Comparison of ENCODE assay signal across 14 cellular contexts in genomic region chr2:64192570-64193192, GRCh38. TPM values are rescaled to one million over a fixed set of nuclear protein-coding genes. Genes with fewer than 3 reads are reported as not detected.
DNase-seq lines count a peak whose midpoint lies in the region; ATAC-seq and TF ChIP-seq lines count a peak whose summit lies in the region.
"Had no signal": no experiment of that assay in that cellular context is flagged by ENCODE, and none has a peak within 500 bp of the region (broad histone marks: within the 10 kb centered on the region; RNA-seq: fewer than 3 reads in every experiment).

No MANE protein-coding gene starts in this region.

- TF ChIP-seq POLR2A in ovary (IDR thresholded peaks at IDR 0.05): no peak

- TF ChIP-seq CTCF in ovary (IDR thresholded peaks at IDR 0.05): no peak

- peaks cover 0 to 81% (median 16%) of the 10 kb centered on the region in 10 experiments; a peak in 17 of 20 replicates for H3K4me1 ChIP-seq in BLaER1 treated with 17β-estradiol and CSF1 and Interleukin-3, amounts not matched to agents 10 nM and 100 nM
- H3K4me1 ChIP-seq in ovary (ENCODE audit: insufficient read depth): peaks cover 3% of the 10 kb centered on the region

- peak overlapping the region; percentile 17 for H3K4me3 Mint-ChIP-seq in dendritic cell treated with granulocyte-macrophage colony-stimulating factor and Interleukin-4, amounts not matched to agents 40 ng/mL and 50 ng/mL, for 4 days
- H3K4me3 Mint-ChIP-seq: activated CD4-positive, alpha-beta memory T cell treated with anti-CD3 and anti-CD28 coated beads for 36 hours; activated naive CD8-positive, alpha-beta T cell had no signal

- WGBS in ovary, 3 donors: 59 to 69% (median 61%) methylated on average over 6 of the region's 6 CpGs

- peak overlapping the region; percentile 88 for H3K27ac Mint-ChIP-seq in dendritic cell treated with granulocyte-macrophage colony-stimulating factor and Interleukin-4, amounts not matched to agents 40 ng/mL and 50 ng/mL, for 4 days
- H3K27ac Mint-ChIP-seq: activated CD4-positive, alpha-beta memory T cell treated with anti-CD3 and anti-CD28 coated beads for 36 hours; activated naive CD8-positive, alpha-beta T cell had no signal

- no peaks in the 10 kb centered on the region for H3K36me3 Mint-ChIP-seq in dendritic cell treated with granulocyte-macrophage colony-stimulating factor and Interleukin-4, amounts not matched to agents 40 ng/mL and 50 ng/mL, for 4 days (ENCODE audit: low read depth)
- H3K36me3 Mint-ChIP-seq: activated CD4-positive, alpha-beta memory T cell treated with anti-CD3 and anti-CD28 coated beads for 36 hours; activated naive CD8-positive, alpha-beta T cell had no signal

- H3K27me3 ChIP-seq in BLaER1 treated with 17β-estradiol and CSF1 and Interleukin-3, amounts not matched to agents 10 nM and 100 nM: no peaks in the 10 kb centered on the region
- H3K27me3 ChIP-seq in ovary: no peaks in the 10 kb centered on the region
- H3K27me3 ChIP-seq: heart left ventricle had no signal

- ATAC-seq in HG03342 (IDR thresholded peaks at IDR 0.05; ENCODE audit: unreplicated experiment): no peak

- H3K4me1 Mint-ChIP-seq in dendritic cell treated with granulocyte-macrophage colony-stimulating factor and Interleukin-4, amounts not matched to agents 40 ng/mL and 50 ng/mL, for 4 days (ENCODE audit: low read depth): peaks cover 50% of the 10 kb centered on the region

- H3K9me3 ChIP-seq in BLaER1 treated with 17β-estradiol and CSF1 and Interleukin-3, amounts not matched to agents 10 nM and 100 nM (replicated peaks in 1 of 11): peaks cover 0 to 12% (median 0%) of the 10 kb centered on the region in 11 experiments; a peak in 1 of 22 replicates
- H3K9me3 ChIP-seq in ovary: no peaks in the 10 kb centered on the region
- H3K9me3 ChIP-seq: heart left ventricle had no signal

- no peaks in the 10 kb centered on the region for H4K20me1 ChIP-seq in BLaER1 treated with 17β-estradiol and CSF1 and Interleukin-3, amounts not matched to agents 10 nM and 100 nM

- H3K27ac ChIP-seq in BLaER1 treated with 17β-estradiol and CSF1 and Interleukin-3, amounts not matched to agents 10 nM and 100 nM: peak overlapping the region in 6 of 11 experiments; percentile 55 to 96 (median 78); a peak in 11 of 22 replicates
- H3K27ac ChIP-seq in ovary: no peak overlapping the region

- peak overlapping the region in 8 of 11 experiments; percentile 12 to 74 (median 53); a peak in 15 of 22 replicates for H3K4me2 ChIP-seq in BLaER1 treated with 17β-estradiol and CSF1 and Interleukin-3, amounts not matched to agents 10 nM and 100 nM

- H3K36me3 ChIP-seq in BLaER1 treated with 17β-estradiol and CSF1 and Interleukin-3, amounts not matched to agents 10 nM and 100 nM: no peaks in the 10 kb centered on the region
- H3K36me3 ChIP-seq in ovary: no peaks in the 10 kb centered on the region
- H3K36me3 ChIP-seq: heart left ventricle had no signal

- peak in 1 of 5 donors; percentile 24 for DNase-seq in ovary
- DNase-seq in activated effector memory CD4-positive, alpha-beta T cell treated with Interleukin-2 at 50 U/mL for 16 hours: no peak
- DNase-seq in NOMO-1 treated with dmso at 0.1 percent for 144 hours (lab: John Stamatoyannopoulos, UW; ENCODE audit: unreplicated experiment): no peak
- DNase-seq in DMS79 treated with DMSO at 0.1 percent for 48 hours (lab: John Stamatoyannopoulos, UW): no peak
- DNase-seq: activated CD4-positive, alpha-beta memory T cell treated with anti-CD3 and anti-CD28 coated beads for 36 hours; dermis blood vessel endothelial cell; heart left ventricle; mesendoderm; NCI-H1694 had no signal

- TF ChIP-seq RAD21 in Ishikawa (IDR thresholded peaks at IDR 0.05; ENCODE audit: low read depth): no peak

- intact Hi-C loops in dendritic cell treated with granulocyte-macrophage colony-stimulating factor and Interleukin-4, amounts not matched to agents 40 ng/mL and 50 ng/mL, for 4 days (cut with micrococcal nuclease): loop anchor here (1.0 to 5.0 kb wide), 2 partner anchors 12 to 50 kb away; partner anchors contain the start of gene PELI1
- intact Hi-C loops in ovary (cut with DNase I): no loop called here

- peak overlapping the region in 2 of 10 experiments; percentile 7 to 11; a peak in 2 of 20 replicates for H3K4me3 ChIP-seq in BLaER1 treated with 17β-estradiol and CSF1 and Interleukin-3, amounts not matched to agents 10 nM and 100 nM
- H3K4me3 ChIP-seq in ovary: no peak overlapping the region
- H3K4me3 ChIP-seq: heart left ventricle had no signal

- peak overlapping the region in 3 of 11 experiments; percentile 64 to 80 (median 76); a peak in 6 of 22 replicates for H3K9ac ChIP-seq in BLaER1 treated with 17β-estradiol and CSF1 and Interleukin-3, amounts not matched to agents 10 nM and 100 nM

- peaks cover 9% of the 10 kb centered on the region for H3K9me3 Mint-ChIP-seq in dendritic cell treated with granulocyte-macrophage colony-stimulating factor and Interleukin-4, amounts not matched to agents 40 ng/mL and 50 ng/mL, for 4 days
- H3K9me3 Mint-ChIP-seq: activated CD4-positive, alpha-beta memory T cell treated with anti-CD3 and anti-CD28 coated beads for 36 hours had no signal

- H3K27me3 Mint-ChIP-seq in dendritic cell treated with granulocyte-macrophage colony-stimulating factor and Interleukin-4, amounts not matched to agents 40 ng/mL and 50 ng/mL, for 4 days: no peaks in the 10 kb centered on the region
- H3K27me3 Mint-ChIP-seq: activated CD4-positive, alpha-beta memory T cell treated with anti-CD3 and anti-CD28 coated beads for 36 hours; activated naive CD8-positive, alpha-beta T cell had no signal

- no peak for TF ChIP-seq EP300 in Ishikawa (IDR thresholded peaks at IDR 0.05; ENCODE audit: borderline replicate concordance)
- peak; percentile 25 for TF ChIP-seq EP300 in ovary (IDR thresholded peaks at IDR 0.05)

TF ChIP-seq in Ishikawa, 13 proteins besides CTCF, POLR2A, EP300 and RAD21:
- no peak for TF ChIP-seq REST (IDR thresholded peaks at IDR 0.05; ENCODE audit: low read depth)
- no peak for TF ChIP-seq FOXM1 (IDR thresholded peaks at IDR 0.05; ENCODE audit: borderline replicate concordance, low read depth)
- no peak for TF ChIP-seq TEAD4 (IDR thresholded peaks at IDR 0.05)
- no peak for TF ChIP-seq TCF12 (IDR thresholded peaks at IDR 0.05; ENCODE audit: low read depth)
- TF ChIP-seq USF1 (IDR thresholded peaks at IDR 0.05): no peak
- TF ChIP-seq CEBPB (IDR thresholded peaks at IDR 0.05): peak; percentile 69; the same call in 1 of the 2 replicates
- no peak for TF ChIP-seq EGR1 (IDR thresholded peaks at IDR 0.05)
- TF ChIP-seq CREB1 (IDR thresholded peaks at IDR 0.05; ENCODE audit: low read depth): no peak
- no peak for TF ChIP-seq MAX (IDR thresholded peaks at IDR 0.05)

RNA-seq across cellular contexts. Expression of gene PELI1, which starts 48.5 kb away (rescaled TPM):
- 10 to 100 TPM in 4 of 7 donors, 1 to 10 TPM in 3; 5.7 to 14.4 (median 12.0) TPM for total RNA-seq in ovary
- 10 to 100 TPM in 1 of 2 donors, 1 to 10 TPM in 1; 6.3 to 13.3 TPM for polyA plus RNA-seq in ovary

Comparison
In these comparisons a context has a peak if more than half of its experiments do, and no peak if none do; other contexts are left out.
1. H3K27ac ChIP-seq: peak in BLaER1 treated with 17β-estradiol and CSF1 and Interleukin-3, amounts not matched to agents 10 nM and 100 nM (6 of 11); none in ovary (0 of 2).